9 cellular contexts compared by ENCODE assay signal in the genomic region with DNA sequence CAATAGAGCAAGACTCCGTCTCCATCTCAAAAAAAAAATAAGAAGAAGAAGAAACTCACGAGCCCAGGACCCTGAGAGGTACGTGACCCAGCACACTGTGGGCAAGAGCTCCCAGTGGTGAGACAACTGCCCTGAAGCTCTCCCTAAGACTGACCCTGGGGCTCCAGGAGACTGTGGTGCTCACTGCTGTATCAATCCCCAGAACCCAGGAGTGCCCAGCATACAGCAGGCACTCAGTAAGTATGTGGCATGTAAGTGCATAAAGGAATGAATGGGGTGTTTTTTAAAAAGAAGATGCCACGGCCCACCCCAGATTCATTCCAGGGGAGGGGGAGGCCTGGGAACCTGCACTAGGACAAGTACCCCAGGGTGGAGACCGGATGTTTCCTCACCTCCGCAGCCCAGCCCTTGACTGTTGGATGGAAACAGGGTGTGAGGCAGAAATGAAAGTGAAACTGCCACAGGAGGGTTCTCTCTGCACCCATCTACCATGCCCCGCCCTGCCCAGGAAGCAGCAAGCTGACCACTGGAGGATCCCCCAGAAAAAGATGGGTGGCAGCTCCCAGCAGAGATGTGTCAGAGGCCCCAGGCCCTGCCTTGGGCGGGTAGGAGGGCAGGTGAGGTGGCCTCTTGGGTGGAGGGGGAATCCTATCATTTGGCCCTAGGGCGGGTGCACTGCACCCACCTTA. TPM values are rescaled to one million over a fixed set of nuclear protein-coding genes. Genes with fewer than 3 reads are reported as not detected.
DNase-seq lines count a peak whose midpoint lies in the region; ATAC-seq, FAIRE-seq and TF ChIP-seq lines count a peak whose summit lies in the region.
"Had no signal": no experiment of that assay in that cellular context is flagged by ENCODE, and none has a peak within 500 bp of the region (broad histone marks: within the 10 kb centered on the region; RNA-seq: fewer than 3 reads in every experiment).

No MANE protein-coding gene starts in this region.

- in situ Hi-C loops in mammary epithelial cell (cut with MboI; ENCODE audit: low sequenced_read_pairs in 2 of 2), result loop anchor here in 1 of 2 donors (25.0 kb wide), 1 partner anchor 141 kb away; no protein-coding TSS in a partner anchor

- no peak overlapping the region for H3K9ac ChIP-seq in mammary epithelial cell (ENCODE audit: insufficient read depth, low read length)

- no peak for TF ChIP-seq RAD21 in A549 (conservative IDR thresholded peaks at IDR 0.05 in 1 of 2, IDR thresholded peaks at IDR 0.05 in 1 of 2)

- 90% methylated on average over 9 of the region's 9 CpGs for WGBS in A549 (ENCODE audit: missing lambda C conversion rate)
- WGBS in mammary epithelial cell (ENCODE audit: low coverage, missing lambda C conversion rate), result 86% methylated on average over 8 of the region's 9 CpGs

- TF ChIP-seq CTCF in A549 (IDR thresholded peaks at IDR 0.05) (no peak), mammary epithelial cell (conservative IDR thresholded peaks at IDR 0.05 in 1 of 2, IDR thresholded peaks at IDR 0.05 in 1 of 2; ENCODE audit: extremely low read depth in 1 of 2, insufficient read depth in 1 of 2, low read depth in 1 of 2, low read length in 2 of 2) (no peak)

- H3K4me1 ChIP-seq in A549, result peaks cover 18% of the 10 kb centered on the region
- peaks cover 34% of the 10 kb centered on the region for H3K4me1 ChIP-seq in mammary epithelial cell (ENCODE audit: insufficient read depth, low read length)

- no peak for ATAC-seq in A549
- peak; percentile 90 for ATAC-seq in GM19035 (IDR thresholded peaks at IDR 0.05; ENCODE audit: unreplicated experiment)
- peak; percentile 93 for ATAC-seq in HG03135 (IDR thresholded peaks at IDR 0.05; ENCODE audit: unreplicated experiment)

- H3K36me3 ChIP-seq in mammary epithelial cell (ENCODE audit: insufficient read depth, low read length), result no peaks in the 10 kb centered on the region

- peaks cover 43% of the 10 kb centered on the region for H3K4me1 Mint-ChIP-seq in T-helper 1 cell treated with Interleukin-12 subunit alpha and Interleukin-12 subunit beta and Interleukin-4 antibody, amounts not matched to agents 30 μg/mL and 1 μg/mL, for 36 hours (ENCODE audit: low read depth)

- peaks cover 98% of the 10 kb centered on the region for H3K79me2 ChIP-seq in mammary epithelial cell (ENCODE audit: insufficient read depth, low read length)

- TF ChIP-seq EP300 in A549 (IDR thresholded peaks at IDR 0.05), result no peak

- no peaks in the 10 kb centered on the region for H4K20me1 ChIP-seq in mammary epithelial cell (ENCODE audit: insufficient read depth, low read length)

- no peaks in the 10 kb centered on the region for H3K36me3 Mint-ChIP-seq in T-helper 1 cell treated with Interleukin-12 subunit alpha and Interleukin-12 subunit beta and Interleukin-4 antibody, amounts not matched to agents 30 μg/mL and 1 μg/mL, for 36 hours (ENCODE audit: low read depth)

- H3K4me3 ChIP-seq in A549, result no peak overlapping the region
- no peak overlapping the region for H3K4me3 ChIP-seq in mammary epithelial cell (replicated peaks in 1 of 3; ENCODE audit: insufficient read depth in 1 of 3, low read depth in 2 of 3, low read length in 3 of 3)

- peak overlapping the region; percentile 9; the same call in 1 of the 3 replicates for H3K4me2 ChIP-seq in A549
- peak overlapping the region; percentile 32 for H3K4me2 ChIP-seq in mammary epithelial cell (ENCODE audit: insufficient read depth, low read depth, low read length)

- no peak for TF ChIP-seq POLR2A in A549 (IDR thresholded peaks at IDR 0.05; ENCODE audit: low read length)

- H3K27me3 ChIP-seq in mammary epithelial cell (ENCODE audit: insufficient read depth, low read length), result no peaks in the 10 kb centered on the region

- no peak for FAIRE-seq in A549 (lab: Jason Lieb, UNC)
- FAIRE-seq: endometrium had no signal

- intact Hi-C loops in mammary epithelial cell (cut with micrococcal nuclease), result no loop called here

- CTCF ChIA-PET in A549 (lab: Yijun Ruan, JAX), result interaction anchor here (1.3 to 17.3 kb wide), 2 partner anchors 11 to 151 kb away, joined by 3 to 148 read pairs; a partner anchor contains a TSS
- CTCF ChIA-PET in mammary epithelial cell (lab: Charles Lee; ENCODE audit: low non-redundant PET), result no interaction called here

- POLR2A ChIA-PET in A549 (lab: Yijun Ruan, JAX), result no interaction called here

- H3K27me3 Mint-ChIP-seq in T-helper 1 cell treated with Interleukin-12 subunit alpha and Interleukin-12 subunit beta and Interleukin-4 antibody, amounts not matched to agents 30 μg/mL and 1 μg/mL, for 36 hours (ENCODE audit: low read depth), result no peaks in the 10 kb centered on the region

- peak overlapping the region; percentile 82 for H3K4me3 Mint-ChIP-seq in T-helper 1 cell treated with Interleukin-12 subunit alpha and Interleukin-12 subunit beta and Interleukin-4 antibody, amounts not matched to agents 30 μg/mL and 1 μg/mL, for 36 hours

- BruUV-seq in mammary epithelial cell (replicated peaks; lab: Mats Ljungman, UMichigan), result no TSS peak

- no peaks in the 10 kb centered on the region for H3K9me3 Mint-ChIP-seq in T-helper 1 cell treated with Interleukin-12 subunit alpha and Interleukin-12 subunit beta and Interleukin-4 antibody, amounts not matched to agents 30 μg/mL and 1 μg/mL, for 36 hours

- dilution Hi-C loops in mammary epithelial cell (cut with HindIII; ENCODE audit: low sequenced_read_pairs), result no loop called here

- DNase-seq in A549 (ENCODE audit: low read depth in 1 of 2, low spot score in 1 of 2), result no peak
- DNase-seq in mammary epithelial cell, result peak; percentile 35
- DNase-seq in stimulated activated CD4-positive, alpha-beta T cell treated with anti-CD3 and anti-CD28 coated beads, Interleukin-4, amount 100 ng/mL, for 1 hour, result peak; percentile 44
- DNase-seq in ecto neural progenitor cell (ENCODE audit: low spot score), result no peak
- DNase-seq in COLO829 (ENCODE audit: low spot score), result no peak

- H3K9me3 ChIP-seq in A549 (no peaks in the 10 kb centered on the region), mammary epithelial cell (replicated peaks; ENCODE audit: insufficient read depth, low read length) (no peaks in the 10 kb centered on the region)

- H3K27ac ChIP-seq in A549 (0 out of 6 replicates have a peak overlapping the region, but pooled peaks of 1 of the 2 experiments have one; percentile 23), mammary epithelial cell (ENCODE audit: insufficient read depth, low read depth, low read length) (no peak overlapping the region)

- H2AFZ ChIP-seq in mammary epithelial cell (ENCODE audit: low read depth, low read length), result no peak overlapping the region

- peak overlapping the region; percentile 98 for H3K27ac Mint-ChIP-seq in T-helper 1 cell treated with Interleukin-12 subunit alpha and Interleukin-12 subunit beta and Interleukin-4 antibody, amounts not matched to agents 30 μg/mL and 1 μg/mL, for 36 hours

TF ChIP-seq in A549, 52 proteins besides CTCF, POLR2A, EP300 and RAD21:
- TF ChIP-seq MAFK (IDR thresholded peaks at IDR 0.05; ENCODE audit: partially characterized antibody) (no peak), KDM5A (IDR thresholded peaks at IDR 0.05) (no peak), CHD2 (IDR thresholded peaks at IDR 0.05; ENCODE audit: low read length, partially characterized antibody) (no peak), SREBF2 (IDR thresholded peaks at IDR 0.05) (no peak), HOXB13 (CRISPR knock-in tag; IDR thresholded peaks at IDR 0.05; ENCODE audit: low read depth) (no peak), RCOR1 (IDR thresholded peaks at IDR 0.05; ENCODE audit: low read depth, low read length) (no peak), FOSB (CRISPR knock-in tag; IDR thresholded peaks at IDR 0.05) (no peak)
- TF ChIP-seq, protein P1, sequence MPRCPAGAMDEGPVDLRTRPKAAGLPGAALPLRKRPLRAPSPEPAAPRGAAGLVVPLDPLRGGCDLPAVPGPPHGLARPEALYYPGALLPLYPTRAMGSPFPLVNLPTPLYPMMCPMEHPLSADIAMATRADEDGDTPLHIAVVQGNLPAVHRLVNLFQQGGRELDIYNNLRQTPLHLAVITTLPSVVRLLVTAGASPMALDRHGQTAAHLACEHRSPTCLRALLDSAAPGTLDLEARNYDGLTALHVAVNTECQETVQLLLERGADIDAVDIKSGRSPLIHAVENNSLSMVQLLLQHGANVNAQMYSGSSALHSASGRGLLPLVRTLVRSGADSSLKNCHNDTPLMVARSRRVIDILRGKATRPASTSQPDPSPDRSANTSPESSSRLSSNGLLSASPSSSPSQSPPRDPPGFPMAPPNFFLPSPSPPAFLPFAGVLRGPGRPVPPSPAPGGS (IDR thresholded peaks at IDR 0.05), result no peak

RNA-seq across cellular contexts. Expression of a gene that starts 12.2 kb away (rescaled TPM):
- polyA plus RNA-seq in A549 (2011; rRNA removed) (47.0 and 59.1 TPM in 2 replicates), A549 (2017; fragmentation: RNase III; extraction: RNeasy Plus Mini Kit Qiagen cat#74134 plus additional on column Dnase treatment) (42.7 to 46.2 TPM (median 42.9 TPM) in 3 replicates), mammary epithelial cell (80.2 TPM)
- polyA plus RNA-seq in A549 (2012; cell fraction: cytosol; rRNA removed), result 49.6 and 70.1 TPM in 2 replicates
- polyA plus RNA-seq in A549 (2012; cell fraction: nucleus; rRNA removed), result 57.5 and 66.3 TPM in 2 replicates
- polyA minus RNA-seq in A549 (2011; rRNA and poly(A)+ RNA removed), result 173 and 199 TPM in 2 replicates
- total RNA-seq in mammary epithelial cell, result 100 to 1,000 TPM in 1 of 2 donors, 10 to 100 TPM in 1; 38.8 to 104 TPM
- polyA minus RNA-seq in mammary epithelial cell, result 163 TPM

Comparison
In these comparisons a context has a peak if more than half of its experiments do, and no peak if none do; other contexts are left out.
1. ATAC-seq: peak in GM19035 (single experiment) and HG03135 (single experiment); none in A549 (0 of 2).
2. DNase-seq: peak in mammary epithelial cell (single experiment) and stimulated activated CD4-positive, alpha-beta T cell treated with anti-CD3 and anti-CD28 coated beads, Interleukin-4, amount 100 ng/mL, for 1 hour (single experiment); none in A549 (0 of 2), ecto neural progenitor cell (single experiment) and COLO829 (single experiment).